Comparison of ENCODE assay signal across 8 cellular contexts in the genomic region with DNA sequence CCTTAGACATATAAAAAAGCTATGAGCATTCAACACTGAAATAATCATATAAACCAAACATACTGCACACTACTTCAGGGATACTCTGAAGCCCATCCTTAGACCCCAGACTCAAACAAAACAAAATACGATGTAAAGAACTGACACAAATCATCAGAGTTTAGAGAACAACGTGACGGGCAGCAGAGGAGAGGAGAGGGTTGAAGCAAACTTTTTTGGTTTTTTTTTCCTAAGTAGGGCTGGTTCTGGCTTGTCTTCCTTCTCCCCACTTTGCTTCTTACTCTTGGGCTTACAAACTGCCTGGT. TPM values are rescaled to one million over a fixed set of nuclear protein-coding genes. Genes with fewer than 3 reads are reported as not detected.
DNase-seq lines count a peak whose midpoint lies in the region; ATAC-seq, FAIRE-seq and TF ChIP-seq lines count a peak whose summit lies in the region.

No MANE protein-coding gene starts in this region.

- POLR2A ChIA-PET in K562 (lab: Yijun Ruan, JAX), result no interaction called here

- ATAC-seq in left ventricle myocardium superior, result no peak
- ATAC-seq in K562, result peak; percentile 17; the same call in 1 of the 3 replicates
- ATAC-seq in lung (ENCODE audit: insufficient read depth, low FRiP score), result no peak
- ATAC-seq in upper lobe of right lung, result no peak
- no peak for ATAC-seq in HG03196 (IDR thresholded peaks at IDR 0.05; ENCODE audit: unreplicated experiment)

- peak overlapping the region; percentile 93 for H3K9ac ChIP-seq in K562 (ENCODE audit: insufficient read depth in 1 of 2, low read depth in 2 of 2, low read length in 2 of 2)

- 0% methylated on average over 3 of the region's 3 CpGs for WGBS in K562 (ENCODE audit: insufficient coverage, low coverage, missing lambda C conversion rate)
- WGBS in lung, 2 donors, result 10 to 16% methylated on average over 3 of the region's 3 CpGs

- TF ChIP-seq CTCF in cardiac muscle cell (IDR thresholded peaks at IDR 0.05; ENCODE audit: low read depth, low read length) (no peak), K562 (IDR thresholded peaks at IDR 0.05 in 2 of 3, conservative IDR thresholded peaks at IDR 0.05 in 1 of 3; ENCODE audit: insufficient read depth in 2 of 3, low read depth in 1 of 3, low read length in 3 of 3) (no peak), lung (IDR thresholded peaks at IDR 0.05; ENCODE audit: control extremely low read depth, extremely low read depth) (no peak), upper lobe of right lung (IDR thresholded peaks at IDR 0.05) (no peak)

- no peaks in the 10 kb centered on the region for H3K9me1 ChIP-seq in K562 (ENCODE audit: control insufficient read depth, insufficient read depth, low read length)

- FAIRE-seq in K562 (lab: Jason Lieb, UNC), result no peak

- peak overlapping the region; percentile 81 for H3K4me2 ChIP-seq in K562 (ENCODE audit: insufficient read depth, low read length)

- peak overlapping the region; percentile 98 for H2AFZ ChIP-seq in K562 (ENCODE audit: low read depth, low read length)

- CTCF ChIA-PET in K562 (lab: Yijun Ruan, JAX; ENCODE audit: low intra/inter-chr PET ratio), result no interaction called here

- H3K27ac ChIP-seq in cardiac muscle cell (peak overlapping the region; percentile 78), K562 (ENCODE audit: extremely low read depth, low read depth, low read length) (peak overlapping the region; percentile 90), lung (ENCODE audit: low read depth in 1 of 2, low read length in 1 of 2) (peak overlapping the region; percentile 91 to 96), upper lobe of right lung (peak overlapping the region; percentile 97)

- DNase-seq in cardiac muscle cell (ENCODE audit: low read depth in 1 of 2, low spot score in 1 of 2), result no peak
- no peak for DNase-seq in left ventricle myocardium superior
- no peak for DNase-seq in K562 (ENCODE audit: extremely low read depth in 1 of 4, low spot score in 3 of 4)
- DNase-seq in lung (ENCODE audit: low spot score), result no peak
- DNase-seq in upper lobe of right lung, result no peak
- no peak for DNase-seq in activated effector memory CD4-positive, alpha-beta T cell treated with Interleukin-2 at 50 U/mL for 16 hours
- DNase-seq in RKO (ENCODE audit: low spot score), result no peak

- no peak for TF ChIP-seq POLR2A in K562 (conservative IDR thresholded peaks at IDR 0.05)

- in situ Hi-C loops in K562 (cut with MboI), result no loop called here

- H4K20me1 ChIP-seq in K562 (replicated peaks; ENCODE audit: control insufficient read depth, insufficient read depth, low read length), result no peaks in the 10 kb centered on the region

- H3K36me3 ChIP-seq in cardiac muscle cell (no peaks in the 10 kb centered on the region), K562 (ENCODE audit: control insufficient read depth, insufficient read depth, low read length) (no peaks in the 10 kb centered on the region), lung (ENCODE audit: control insufficient read depth in 2 of 2, insufficient read depth in 2 of 2, low read length in 2 of 2) (no peaks in the 10 kb centered on the region), upper lobe of right lung (no peaks in the 10 kb centered on the region)

- intact Hi-C loops in left ventricle myocardium superior (cut with micrococcal nuclease) (no loop called here), K562 (cut with micrococcal nuclease) (no loop called here), upper lobe of right lung (cut with DNase I) (no loop called here)

- no peak for TF ChIP-seq RAD21 in K562 (CRISPR knock-in tag; conservative IDR thresholded peaks at IDR 0.05 in 1 of 2, IDR thresholded peaks at IDR 0.05 in 1 of 2)

- H3K4me1 ChIP-seq in cardiac muscle cell (ENCODE audit: low read depth) (peaks cover 23% of the 10 kb centered on the region), K562 (replicated peaks in 1 of 2; ENCODE audit: control insufficient read depth in 2 of 2, insufficient read depth in 2 of 2, low read length in 2 of 2) (peaks cover 8 to 22% of the 10 kb centered on the region in 2 experiments), lung (ENCODE audit: control insufficient read depth in 2 of 2, insufficient read depth in 2 of 2, low read length in 2 of 2) (peaks cover 0 to 9% of the 10 kb centered on the region in 2 donors), upper lobe of right lung (peaks cover 8% of the 10 kb centered on the region)

- H3K9me3 ChIP-seq in cardiac muscle cell (ENCODE audit: low read depth) (no peaks in the 10 kb centered on the region), K562 (replicated peaks; ENCODE audit: control insufficient read depth, insufficient read depth, low read depth, low read length) (no peaks in the 10 kb centered on the region), lung (ENCODE audit: control insufficient read depth in 2 of 2, insufficient read depth in 1 of 2, low read length in 1 of 2) (no peaks in the 10 kb centered on the region), upper lobe of right lung (no peaks in the 10 kb centered on the region)

- no peak for TF ChIP-seq EP300 in K562 (IDR thresholded peaks at IDR 0.05; ENCODE audit: low read length)

- BruUV-seq in K562 (replicated peaks; lab: Mats Ljungman, UMichigan), result TSS peak; percentile 94

- H3K79me2 ChIP-seq in K562 (ENCODE audit: control insufficient read depth, insufficient read depth, low read length), result no peaks in the 10 kb centered on the region

- H3K4me3 ChIP-seq in cardiac muscle cell (peak overlapping the region; percentile 54), K562 (peak overlapping the region; percentile 54), lung (peak overlapping the region; percentile 64), upper lobe of right lung (peak overlapping the region; percentile 84)

- H3K27me3 ChIP-seq in cardiac muscle cell (no peaks in the 10 kb centered on the region), K562 (ENCODE audit: control insufficient read depth in 2 of 2, insufficient read depth in 2 of 2, low read length in 2 of 2) (no peaks in the 10 kb centered on the region), lung (ENCODE audit: control insufficient read depth, insufficient read depth) (no peaks in the 10 kb centered on the region), upper lobe of right lung (no peaks in the 10 kb centered on the region)

TF ChIP-seq in K562, 482 proteins besides CTCF, POLR2A, EP300 and RAD21 (continues in another document):
- TF ChIP-seq ELF1 (tag; IDR thresholded peaks at IDR 0.05) (0 out of 2 replicates have a peak, but pooled peaks have one; percentile 20), SIN3A (IDR thresholded peaks at IDR 0.05; ENCODE audit: borderline replicate concordance in 2 of 2, control insufficient read depth in 1 of 2, low read depth in 2 of 2, low read length in 2 of 2) (no peak), MEF2A (IDR thresholded peaks at IDR 0.05; ENCODE audit: control insufficient read depth, low read depth, low read length) (no peak), ZNF282 (CRISPR knock-in tag; IDR thresholded peaks at IDR 0.05) (no peak), ZNF274 (IDR thresholded peaks at IDR 0.05; ENCODE audit: borderline replicate concordance, low read depth, low read length) (no peak)
- TF ChIP-seq, protein P1, sequence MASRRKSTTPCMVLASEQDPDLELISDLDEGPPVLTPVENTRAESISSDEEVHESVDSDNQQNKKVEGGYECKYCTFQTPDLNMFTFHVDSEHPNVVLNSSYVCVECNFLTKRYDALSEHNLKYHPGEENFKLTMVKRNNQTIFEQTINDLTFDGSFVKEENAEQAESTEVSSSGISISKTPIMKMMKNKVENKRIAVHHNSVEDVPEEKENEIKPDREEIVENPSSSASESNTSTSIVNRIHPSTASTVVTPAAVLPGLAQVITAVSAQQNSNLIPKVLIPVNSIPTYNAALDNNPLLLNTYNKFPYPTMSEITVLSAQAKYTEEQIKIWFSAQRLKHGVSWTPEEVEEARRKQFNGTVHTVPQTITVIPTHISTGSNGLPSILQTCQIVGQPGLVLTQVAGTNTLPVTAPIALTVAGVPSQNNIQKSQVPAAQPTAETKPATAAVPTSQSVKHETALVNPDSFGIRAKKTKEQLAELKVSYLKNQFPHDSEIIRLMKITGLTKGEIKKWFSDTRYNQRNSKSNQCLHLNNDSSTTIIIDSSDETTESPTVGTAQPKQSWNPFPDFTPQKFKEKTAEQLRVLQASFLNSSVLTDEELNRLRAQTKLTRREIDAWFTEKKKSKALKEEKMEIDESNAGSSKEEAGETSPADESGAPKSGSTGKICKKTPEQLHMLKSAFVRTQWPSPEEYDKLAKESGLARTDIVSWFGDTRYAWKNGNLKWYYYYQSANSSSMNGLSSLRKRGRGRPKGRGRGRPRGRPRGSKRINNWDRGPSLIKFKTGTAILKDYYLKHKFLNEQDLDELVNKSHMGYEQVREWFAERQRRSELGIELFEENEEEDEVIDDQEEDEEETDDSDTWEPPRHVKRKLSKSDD (conservative IDR thresholded peaks at IDR 0.05; ENCODE audit: low read length), result no peak

RNA-seq across cellular contexts. Expression of gene GAP43, which starts 34.7 kb away (rescaled TPM):
- total RNA-seq in cardiac muscle cell, result 2.1 and 6.4 TPM in 2 replicates
- 2.9 and 5.7 TPM in 2 replicates for polyA plus RNA-seq in cardiac muscle cell
- total RNA-seq in left ventricle myocardium superior, result 0.25 TPM
- not detected in 2 replicates for total RNA-seq in K562 (2011; cell fraction: chromatin; rRNA removed; ENCODE audit: low replicate concordance)
- not detected in 2 replicates for total RNA-seq in K562 (2011; cell fraction: nucleolus; rRNA removed)
- not detected in 2 replicates for total RNA-seq in K562 (2011; cell fraction: nucleoplasm; rRNA removed)
- total RNA-seq in K562 (2014; rRNA removed), result 0.12 TPM in 1 of 2 replicates, not detected in the other
- not detected in 2 replicates for total RNA-seq in K562 (2014; rRNA removed; fragmentation: Illumina TruSeq; extraction: Trizol)
- total RNA-seq in K562 (2015; rRNA removed; fragmentation: Illumina TruSeq; extraction: Trizol), result not detected in 2 replicates
- total RNA-seq in K562 (2021), result 0.11 TPM in 2 replicates
- polyA plus RNA-seq in K562 (2011; rRNA removed), result 0.04 TPM in 1 of 2 replicates, not detected in the other
- polyA plus RNA-seq in K562 (2011; cell fraction: cytosol; rRNA removed), result not detected in 2 replicates
- not detected in 2 replicates for polyA plus RNA-seq in K562 (2011; cell fraction: nucleus; rRNA removed)
- polyA plus RNA-seq in K562 (2012), result 0.33 TPM in 1 of 2 replicates, not detected in the other
- 0.08 TPM in 1 of 2 replicates, not detected in the other for polyA plus RNA-seq in K562 (2014; fragmentation: Illumina TruSeq; extraction: Trizol)
- polyA plus RNA-seq in K562 (2014; fragmentation: Nextera tagmentation; extraction: Ambion mirVana), result not detected
- 0.09 TPM in 1 of 2 replicates, not detected in the other for polyA plus RNA-seq in K562 (2014; rRNA removed)
- polyA minus RNA-seq in K562 (2011; rRNA and poly(A)+ RNA removed), result not detected in 2 replicates
- polyA minus RNA-seq in K562 (2011; cell fraction: cytosol; rRNA and poly(A)+ RNA removed), result not detected in 2 replicates
- polyA minus RNA-seq in K562 (2011; cell fraction: nucleus; rRNA and poly(A)+ RNA removed), result not detected in 2 replicates
- under 1 TPM; 0.31 to 0.60 TPM for total RNA-seq in lung
- polyA plus RNA-seq in lung, result under 1 TPM; 0.06 to 0.08 TPM
- total RNA-seq in upper lobe of right lung, result not detected
